12 cellular contexts compared by ENCODE assay signal in the genomic region with DNA sequence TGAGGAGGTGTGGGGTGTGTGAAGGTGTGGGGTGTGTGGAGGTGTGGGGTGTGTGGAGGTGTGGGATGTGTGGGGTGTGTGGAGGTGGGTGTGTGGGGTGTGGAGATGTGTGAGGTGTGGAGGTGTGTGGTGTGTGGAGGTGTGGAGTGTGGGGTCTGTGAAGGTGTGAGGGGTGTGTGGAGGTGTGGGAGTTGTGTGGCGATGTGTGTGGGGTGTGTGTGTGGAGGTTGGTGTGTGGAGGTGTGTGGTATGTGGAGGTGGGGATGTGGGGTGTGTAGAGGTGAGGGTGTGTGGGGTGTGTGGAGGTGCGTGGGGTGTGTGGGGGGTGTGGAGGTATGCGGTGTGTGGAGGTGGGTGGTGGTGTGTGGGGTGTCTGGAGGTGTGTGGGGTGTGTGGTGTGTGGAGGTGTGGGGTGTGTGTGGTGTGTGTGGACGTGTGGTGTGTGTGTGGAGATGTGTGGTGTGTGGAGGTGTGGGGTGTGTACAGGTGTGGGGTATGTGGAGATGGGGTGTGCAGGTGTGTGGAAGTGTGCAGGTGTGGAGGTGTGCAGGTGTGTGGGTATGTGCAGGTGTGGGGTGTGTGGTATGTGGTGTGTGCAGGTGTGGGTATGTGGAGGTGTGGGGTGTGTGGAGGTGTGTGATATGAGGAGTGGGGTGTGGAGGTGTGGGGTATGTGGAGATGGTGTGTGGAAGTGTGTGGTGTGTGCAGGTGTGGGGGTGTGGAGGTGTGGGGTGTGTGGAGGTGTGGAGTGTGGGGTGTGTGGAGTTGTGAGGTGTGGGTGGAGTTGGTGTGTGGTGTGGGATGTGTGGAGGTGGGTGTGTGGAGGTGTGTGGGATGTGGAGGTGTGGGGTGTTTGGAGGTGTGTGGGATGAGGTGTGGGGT. TPM values are rescaled to one million over a fixed set of nuclear protein-coding genes. Genes with fewer than 3 reads are reported as not detected.
DNase-seq lines count a peak whose midpoint lies in the region; ATAC-seq, FAIRE-seq and TF ChIP-seq lines count a peak whose summit lies in the region.
"Had no signal": no experiment of that assay in that cellular context is flagged by ENCODE, and none has a peak within 500 bp of the region (broad histone marks: within the 10 kb centered on the region; RNA-seq: fewer than 3 reads in every experiment).

No MANE protein-coding gene starts in this region.

- TF ChIP-seq RAD21 in K562 (CRISPR knock-in tag; conservative IDR thresholded peaks at IDR 0.05 in 1 of 2, IDR thresholded peaks at IDR 0.05 in 1 of 2): no peak

- H3K4me3 ChIP-seq in K562 (no peak overlapping the region), right lobe of liver (no peak overlapping the region)

- no peak for TF ChIP-seq POLR2A in K562 (conservative IDR thresholded peaks at IDR 0.05)
- TF ChIP-seq POLR2A in right lobe of liver (IDR thresholded peaks at IDR 0.05): no peak

- DNase-seq in AG20443 (ENCODE audit: low spot score) (peak; percentile 22), GM03348 (ENCODE audit: low spot score) (peak; percentile 12), K562 (ENCODE audit: extremely low read depth in 1 of 4, low spot score in 3 of 4) (peak in 3 of 4 experiments; percentile 14 to 28 (median 22)), right lobe of liver (no peak), DMS79 (lab: John Stamatoyannopoulos, UW) (no peak), amniotic stem cell (lab: John Stamatoyannopoulos, UW) (no peak), NCI-H226 (no peak)
- DNase-seq: activated T-cell treated with anti-CD3 and anti-CD28 coated beads, Interleukin-2, amount 50 U/mL, for 4 hours; T1000 had no signal

- intact Hi-C loops in K562 (cut with micrococcal nuclease) (loop anchor here (10.0 kb wide), 1 partner anchor 493 kb away; no protein-coding TSS in a partner anchor), right lobe of liver (cut with DNase I) (loop anchor here in 1 of 2 donors (10.0 kb wide), 1 partner anchor 483 kb away; the partner anchor contains the start of gene UPK3B)

- H4K20me1 ChIP-seq in K562 (replicated peaks; ENCODE audit: control insufficient read depth, insufficient read depth, low read length): no peaks in the 10 kb centered on the region

- H3K36me3 ChIP-seq in K562 (ENCODE audit: control insufficient read depth, insufficient read depth, low read length): no peaks in the 10 kb centered on the region
- peaks cover 0 to 3% (median 0%) of the 10 kb centered on the region in 4 donors for H3K36me3 ChIP-seq in right lobe of liver

- TF ChIP-seq CTCF in K562 (IDR thresholded peaks at IDR 0.05 in 2 of 3, conservative IDR thresholded peaks at IDR 0.05 in 1 of 3; ENCODE audit: insufficient read depth in 2 of 3, low read depth in 1 of 3, low read length in 3 of 3): no peak
- TF ChIP-seq CTCF in right lobe of liver (IDR thresholded peaks at IDR 0.05): no peak

- FAIRE-seq in K562 (lab: Jason Lieb, UNC): peak; percentile 92

- H3K27ac ChIP-seq in K562 (ENCODE audit: extremely low read depth, low read depth, low read length) (no peak overlapping the region), right lobe of liver (no peak overlapping the region)

- no peak overlapping the region for H3K4me2 ChIP-seq in K562 (ENCODE audit: insufficient read depth, low read length)

- BruUV-seq in K562 (replicated peaks; lab: Mats Ljungman, UMichigan): no TSS peak

- TF ChIP-seq EP300 in K562 (IDR thresholded peaks at IDR 0.05; ENCODE audit: low read length): no peak

- POLR2A ChIA-PET in K562 (lab: Yijun Ruan, JAX): no interaction called here

- no peak overlapping the region for H3K9ac ChIP-seq in K562 (ENCODE audit: insufficient read depth in 1 of 2, low read depth in 2 of 2, low read length in 2 of 2)

- H3K27me3 ChIP-seq in K562 (ENCODE audit: control insufficient read depth in 2 of 2, insufficient read depth in 2 of 2, low read length in 2 of 2): no peaks in the 10 kb centered on the region
- no peaks in the 10 kb centered on the region for H3K27me3 ChIP-seq in right lobe of liver

- in situ Hi-C loops in K562 (cut with MboI): no loop called here

- H3K9me3 ChIP-seq in K562 (replicated peaks; ENCODE audit: control insufficient read depth, insufficient read depth, low read depth, low read length): no peaks in the 10 kb centered on the region
- H3K9me3 ChIP-seq in right lobe of liver: no peaks in the 10 kb centered on the region

- WGBS in K562 (ENCODE audit: insufficient coverage, low coverage, missing lambda C conversion rate): 71% methylated on average over 2 of the region's 4 CpGs
- 49% methylated on average over 4 of the region's 4 CpGs for WGBS in right lobe of liver (ENCODE audit: insufficient coverage, low coverage, low lambda C conversion rate, missing lambda C conversion rate)

- H3K4me1 ChIP-seq in K562 (replicated peaks in 1 of 2; ENCODE audit: control insufficient read depth in 2 of 2, insufficient read depth in 2 of 2, low read length in 2 of 2) (peaks cover 0 to 11% of the 10 kb centered on the region in 2 experiments; a peak in 2 of 5 replicates), right lobe of liver (no peaks in the 10 kb centered on the region)

- no peaks in the 10 kb centered on the region for H3K9me1 ChIP-seq in K562 (ENCODE audit: control insufficient read depth, insufficient read depth, low read length)

- no peaks in the 10 kb centered on the region for H3K79me2 ChIP-seq in K562 (ENCODE audit: control insufficient read depth, insufficient read depth, low read length)

- CTCF ChIA-PET in K562 (lab: Yijun Ruan, JAX; ENCODE audit: low intra/inter-chr PET ratio): no interaction called here

- ATAC-seq in K562 (no peak), right lobe of liver (peak in 3 of 4 donors; percentile 6 to 33 (median 9)), GM19328 (IDR thresholded peaks at IDR 0.05; ENCODE audit: unreplicated experiment) (no peak)

- H2AFZ ChIP-seq in K562 (ENCODE audit: low read depth, low read length): no peak overlapping the region

TF ChIP-seq in K562, 482 proteins besides CTCF, POLR2A, EP300 and RAD21 (continues in another document):
- TF ChIP-seq CREBBP (IDR thresholded peaks at IDR 0.05; ENCODE audit: low read depth, low read length) (peak; percentile 39), GATA2 (CRISPR knock-in tag; IDR thresholded peaks at IDR 0.05) (no peak), EGR1 (conservative IDR thresholded peaks at IDR 0.05) (peak; percentile 82), NFE2L1 (tag; IDR thresholded peaks at IDR 0.05; ENCODE audit: borderline replicate concordance, low read depth) (no peak), ZNF280A (IDR thresholded peaks at IDR 0.05; ENCODE audit: low read depth, partially characterized antibody) (peak; percentile 9), OTX1 (CRISPR knock-in tag; IDR thresholded peaks at IDR 0.05) (0 out of 2 replicates have a peak, but pooled peaks have one; percentile 12)
- TF ChIP-seq, protein P1, sequence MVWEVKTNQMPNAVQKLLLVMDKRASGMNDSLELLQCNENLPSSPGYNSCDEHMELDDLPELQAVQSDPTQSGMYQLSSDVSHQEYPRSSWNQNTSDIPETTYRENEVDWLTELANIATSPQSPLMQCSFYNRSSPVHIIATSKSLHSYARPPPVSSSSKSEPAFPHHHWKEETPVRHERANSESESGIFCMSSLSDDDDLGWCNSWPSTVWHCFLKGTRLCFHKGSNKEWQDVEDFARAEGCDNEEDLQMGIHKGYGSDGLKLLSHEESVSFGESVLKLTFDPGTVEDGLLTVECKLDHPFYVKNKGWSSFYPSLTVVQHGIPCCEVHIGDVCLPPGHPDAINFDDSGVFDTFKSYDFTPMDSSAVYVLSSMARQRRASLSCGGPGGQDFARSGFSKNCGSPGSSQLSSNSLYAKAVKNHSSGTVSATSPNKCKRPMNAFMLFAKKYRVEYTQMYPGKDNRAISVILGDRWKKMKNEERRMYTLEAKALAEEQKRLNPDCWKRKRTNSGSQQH (CRISPR knock-in tag; IDR thresholded peaks at IDR 0.05): peak; percentile 59; the same call in 1 of the 2 replicates
- TF ChIP-seq, protein P2, sequence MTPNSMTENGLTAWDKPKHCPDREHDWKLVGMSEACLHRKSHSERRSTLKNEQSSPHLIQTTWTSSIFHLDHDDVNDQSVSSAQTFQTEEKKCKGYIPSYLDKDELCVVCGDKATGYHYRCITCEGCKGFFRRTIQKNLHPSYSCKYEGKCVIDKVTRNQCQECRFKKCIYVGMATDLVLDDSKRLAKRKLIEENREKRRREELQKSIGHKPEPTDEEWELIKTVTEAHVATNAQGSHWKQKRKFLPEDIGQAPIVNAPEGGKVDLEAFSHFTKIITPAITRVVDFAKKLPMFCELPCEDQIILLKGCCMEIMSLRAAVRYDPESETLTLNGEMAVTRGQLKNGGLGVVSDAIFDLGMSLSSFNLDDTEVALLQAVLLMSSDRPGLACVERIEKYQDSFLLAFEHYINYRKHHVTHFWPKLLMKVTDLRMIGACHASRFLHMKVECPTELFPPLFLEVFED (CRISPR knock-in tag; conservative IDR thresholded peaks at IDR 0.05): peak; percentile 34; the same call in 1 of the 2 replicates

RNA-seq across cellular contexts. Expression of gene SPDYE17, which starts 34.5 kb away (rescaled TPM):
- total RNA-seq in K562 (2011; cell fraction: chromatin; rRNA removed; ENCODE audit: low replicate concordance): not detected in 2 replicates
- not detected in 2 replicates for total RNA-seq in K562 (2011; cell fraction: nucleolus; rRNA removed)
- total RNA-seq in K562 (2011; cell fraction: nucleoplasm; rRNA removed): not detected in 2 replicates
- total RNA-seq in K562 (2014; rRNA removed) (not detected in 2 replicates), K562 (2014; rRNA removed; fragmentation: Illumina TruSeq; extraction: Trizol) (not detected in 2 replicates), K562 (2015; rRNA removed; fragmentation: Illumina TruSeq; extraction: Trizol) (not detected in 2 replicates), K562 (2021) (not detected in 2 replicates), right lobe of liver (not detected)
- polyA plus RNA-seq in K562 (2011; rRNA removed) (not detected in 2 replicates), K562 (2014; fragmentation: Illumina TruSeq; extraction: Trizol) (not detected in 2 replicates), K562 (2014; fragmentation: Nextera tagmentation; extraction: Ambion mirVana) (not detected), K562 (2014; rRNA removed) (not detected in 2 replicates)
- not detected in 2 replicates for polyA plus RNA-seq in K562 (2011; cell fraction: cytosol; rRNA removed)
- not detected in 2 replicates for polyA plus RNA-seq in K562 (2011; cell fraction: nucleus; rRNA removed)
- not detected in 2 replicates for polyA plus RNA-seq in K562 (2012)
- polyA minus RNA-seq in K562 (2011; rRNA and poly(A)+ RNA removed): not detected in 2 replicates
- not detected in 2 replicates for polyA minus RNA-seq in K562 (2011; cell fraction: cytosol; rRNA and poly(A)+ RNA removed)
- not detected in 2 replicates for polyA minus RNA-seq in K562 (2011; cell fraction: nucleus; rRNA and poly(A)+ RNA removed)
- total RNA-seq: activated T-cell treated with anti-CD3 and anti-CD28 coated beads, Interleukin-2, amount 50 U/mL, for 4 hours; cerebellum; MCF 10A had no signal

Comparison
In these comparisons a context has a peak if more than half of its experiments do, and no peak if none do; other contexts are left out.
1. DNase-seq: peak in AG20443 (single experiment), GM03348 (single experiment) and K562 (3 of 4); none in right lobe of liver (0 of 3), DMS79 (single experiment), amniotic stem cell (single experiment) and NCI-H226 (single experiment).
2. ATAC-seq: peak in right lobe of liver (3 of 4); none in K562 (single experiment) and GM19328 (single experiment).